ENCODE assay signal across 8 cellular contexts in the genomic region with DNA sequence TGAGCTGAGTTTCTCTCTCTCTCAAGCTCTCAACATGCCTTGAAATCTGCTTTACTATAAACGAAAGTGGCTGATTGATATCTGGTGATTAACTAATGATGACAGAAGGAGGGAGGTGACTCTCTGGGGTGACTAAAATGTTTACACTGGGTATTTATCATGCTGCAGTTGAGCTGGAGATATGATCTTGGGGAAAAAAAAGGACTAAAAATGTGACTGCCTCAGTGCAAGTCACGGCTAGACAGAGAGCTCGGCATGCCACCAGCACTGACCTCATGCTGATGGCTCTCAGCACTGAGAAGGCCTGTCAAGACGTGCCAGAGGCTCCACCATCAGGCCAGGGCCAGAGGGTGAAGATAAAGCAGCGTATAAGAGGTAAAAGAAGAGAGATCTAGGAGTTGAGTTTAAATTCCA.
DNase-seq lines count a peak whose midpoint lies in the region; ATAC-seq and TF ChIP-seq lines count a peak whose summit lies in the region.

No MANE protein-coding gene starts in this region.

- no peak overlapping the region for H3K4me3 Mint-ChIP-seq in activated CD4-positive, alpha-beta memory T cell treated with anti-CD3 and anti-CD28 coated beads, Interleukin-2, amount 10 ng/mL, durations not matched to agents 7 days and 5 days

- H3K36me3 ChIP-seq in mucosa of descending colon (ENCODE audit: low read depth), result no peaks in the 10 kb centered on the region

- no peak for TF ChIP-seq CTCF in NB4 (IDR thresholded peaks at IDR 0.05; ENCODE audit: low read depth, low read length)
- TF ChIP-seq CTCF in mucosa of descending colon (IDR thresholded peaks at IDR 0.05), result no peak

- POLR2A ChIA-PET in activated CD4-positive, alpha-beta memory T cell treated with anti-CD3 and anti-CD28 coated beads, Interleukin-2, amount 10 ng/mL, durations not matched to agents 7 days and 5 days (lab: Charles Lee), result interaction anchor here (1.3 kb wide), 1 partner anchor 12 kb away, joined by 4 read pairs; no protein-coding TSS in a partner anchor

- CTCF ChIA-PET in activated CD4-positive, alpha-beta memory T cell treated with anti-CD3 and anti-CD28 coated beads, Interleukin-2, amount 10 ng/mL, durations not matched to agents 7 days and 5 days (lab: Charles Lee), result interaction anchor here (1.2 kb wide), 1 partner anchor 15 kb away, joined by 3 read pairs; no protein-coding TSS in a partner anchor

- intact Hi-C loops in mucosa of descending colon (cut with DNase I, micrococcal nuclease), result loop anchor here in 1 of 2 donors (10.0 kb wide), 1 partner anchor 290 kb away; no protein-coding TSS in a partner anchor

- TF ChIP-seq POLR2A in NB4 (IDR thresholded peaks at IDR 0.05; ENCODE audit: extremely low read depth, insufficient read length), result no peak

- H3K4me1 Mint-ChIP-seq in activated CD4-positive, alpha-beta memory T cell treated with anti-CD3 and anti-CD28 coated beads, Interleukin-2, amount 10 ng/mL, durations not matched to agents 7 days and 5 days, result no peaks in the 10 kb centered on the region

- H3K4me3 ChIP-seq in NB4 (ENCODE audit: low read depth, low read length), result no peak overlapping the region
- H3K4me3 ChIP-seq in mucosa of descending colon, result no peak overlapping the region

- H3K27me3 Mint-ChIP-seq in activated CD4-positive, alpha-beta memory T cell treated with anti-CD3 and anti-CD28 coated beads, Interleukin-2, amount 10 ng/mL, durations not matched to agents 7 days and 5 days, result peaks cover 29% of the 10 kb centered on the region

- no peaks in the 10 kb centered on the region for H3K9me3 Mint-ChIP-seq in activated CD4-positive, alpha-beta memory T cell treated with anti-CD3 and anti-CD28 coated beads, Interleukin-2, amount 10 ng/mL, durations not matched to agents 7 days and 5 days

- peak; percentile 51 for ATAC-seq in mucosa of descending colon
- no peak for ATAC-seq in HG03139 (IDR thresholded peaks at IDR 0.05; ENCODE audit: unreplicated experiment)

- no peaks in the 10 kb centered on the region for H3K9me3 ChIP-seq in mucosa of descending colon

- no peaks in the 10 kb centered on the region for H3K4me1 ChIP-seq in mucosa of descending colon (ENCODE audit: low read depth)

- H3K27ac Mint-ChIP-seq in activated CD4-positive, alpha-beta memory T cell treated with anti-CD3 and anti-CD28 coated beads, Interleukin-2, amount 10 ng/mL, durations not matched to agents 7 days and 5 days, result no peak overlapping the region

- DNase-seq in COLO668 (lab: John Stamatoyannopoulos, UW; ENCODE audit: unreplicated experiment), result peak; percentile 19
- DNase-seq in NB4 (ENCODE audit: low read depth), result peak; percentile 14
- DNase-seq in cerebellum (ENCODE audit: low spot score), result peak; percentile 61
- DNase-seq in mucosa of descending colon, result peak; percentile 30 to 54 (median 37)
- DNase-seq in NCI-H748 (lab: John Stamatoyannopoulos, UW; ENCODE audit: unreplicated experiment), result no peak
- no peak for DNase-seq in ecto neural progenitor cell (ENCODE audit: low spot score)
- DNase-seq in activated CD4-positive, alpha-beta memory T cell treated with anti-CD3 and anti-CD28 coated beads, Interleukin-2, amount 10 ng/mL, durations not matched to agents 7 days and 5 days, result no peak

- no peaks in the 10 kb centered on the region for H3K36me3 Mint-ChIP-seq in activated CD4-positive, alpha-beta memory T cell treated with anti-CD3 and anti-CD28 coated beads, Interleukin-2, amount 10 ng/mL, durations not matched to agents 7 days and 5 days (ENCODE audit: low read depth)

Comparison
In these comparisons a context has a peak if more than half of its experiments do, and no peak if none do; other contexts are left out.
1. DNase-seq: peak in COLO668 (single experiment), NB4 (single experiment), cerebellum (single experiment) and mucosa of descending colon (3 of 3); none in NCI-H748 (single experiment), ecto neural progenitor cell (single experiment) and activated CD4-positive, alpha-beta memory T cell treated with anti-CD3 and anti-CD28 coated beads, Interleukin-2, amount 10 ng/mL, durations not matched to agents 7 days and 5 days (single experiment).